In genomic region chr17:49575524-49576120, GRCh38 we compare ENCODE assay signal across 8 cellular contexts. TPM values are rescaled to one million over a fixed set of nuclear protein-coding genes. Genes with fewer than 3 reads are reported as not detected.
DNase-seq lines count a peak whose midpoint lies in the region; ATAC-seq and TF ChIP-seq lines count a peak whose summit lies in the region.

NXPH3 (plus strand) TSS chr17:49575871; CDS start chr17:49576220, 349 bp downstream.

- no peaks in the 10 kb centered on the region for H3K9me3 ChIP-seq in sigmoid colon

- no peaks in the 10 kb centered on the region for H3K27me3 ChIP-seq in sigmoid colon

- H3K4me3 ChIP-seq in sigmoid colon = peak within 1 kb of the TSS; percentile 81 to 85 (median 84)

- POLR2A ChIA-PET in activated naive CD8-positive, alpha-beta T cell treated with anti-CD3 and anti-CD28 coated beads, Interleukin-2, amount 10 ng/mL, durations not matched to agents 7 days and 5 days (lab: Charles Lee) = interaction anchor here (0.6 to 1.5 kb wide), 3 partner anchors 94 to 120 kb away, joined by 3 to 10 read pairs (median 4); no protein-coding TSS in a partner anchor

- H3K27ac Mint-ChIP-seq in activated naive CD8-positive, alpha-beta T cell treated with anti-CD3 and anti-CD28 coated beads, Interleukin-2, amount 10 ng/mL, durations not matched to agents 7 days and 5 days = no peak within 1 kb of the TSS

- TF ChIP-seq CTCF in C4-2B (conservative IDR thresholded peaks at IDR 0.05) = peak; percentile 83
- peak in 1 of 4 experiments; percentile 62 for TF ChIP-seq CTCF in sigmoid colon (IDR thresholded peaks at IDR 0.05)

- no peak for TF ChIP-seq POLR2A in sigmoid colon (IDR thresholded peaks at IDR 0.05)

- WGBS in sigmoid colon, 2 donors = 1 to 2% methylated on average over 78 of the region's 78 CpGs

- DNase-seq in SKM-1 (lab: John Stamatoyannopoulos, UW; ENCODE audit: unreplicated experiment) (peak; percentile 20), left ventricle myocardium superior (peak; percentile 87), sigmoid colon (peak; percentile 89), NCI-H1092 treated with DMSO at 0.1 percent for 48 hours (lab: John Stamatoyannopoulos, UW) (no peak)
- DNase-seq in activated naive CD8-positive, alpha-beta T cell treated with anti-CD3 and anti-CD28 coated beads, Interleukin-2, amount 10 ng/mL, durations not matched to agents 7 days and 5 days = peak; percentile 94

- intact Hi-C loops in left ventricle myocardium superior (cut with micrococcal nuclease) (no loop called here), sigmoid colon (cut with DNase I) (loop anchor here (5.0 kb wide), 2 partner anchors 37 to 102 kb away; partner anchors contain the start of gene SPOP)

- H3K4me1 ChIP-seq in sigmoid colon = peaks cover 0 to 53% (median 49%) of the 10 kb centered on the region in 4 donors

- no peak within 1 kb of the TSS for H3K27ac ChIP-seq in C4-2B
- H3K27ac ChIP-seq in sigmoid colon = peak within 1 kb of the TSS; percentile 85 to 96 (median 90)

- H3K27me3 Mint-ChIP-seq in activated naive CD8-positive, alpha-beta T cell treated with anti-CD3 and anti-CD28 coated beads, Interleukin-2, amount 10 ng/mL, durations not matched to agents 7 days and 5 days = peaks cover 61% of the 10 kb centered on the region

- H3K36me3 Mint-ChIP-seq in activated naive CD8-positive, alpha-beta T cell treated with anti-CD3 and anti-CD28 coated beads, Interleukin-2, amount 10 ng/mL, durations not matched to agents 7 days and 5 days = no peaks in the 10 kb centered on the region

- no peak for TF ChIP-seq EP300 in sigmoid colon (IDR thresholded peaks at IDR 0.05)

- H3K4me3 Mint-ChIP-seq in activated naive CD8-positive, alpha-beta T cell treated with anti-CD3 and anti-CD28 coated beads, Interleukin-2, amount 10 ng/mL, durations not matched to agents 7 days and 5 days = peak within 1 kb of the TSS; percentile 82

- H3K9me3 Mint-ChIP-seq in activated naive CD8-positive, alpha-beta T cell treated with anti-CD3 and anti-CD28 coated beads, Interleukin-2, amount 10 ng/mL, durations not matched to agents 7 days and 5 days = no peaks in the 10 kb centered on the region

- peak; percentile 47 for ATAC-seq in HG02852 (IDR thresholded peaks at IDR 0.05; ENCODE audit: unreplicated experiment)
- peak; percentile 92 for ATAC-seq in activated naive CD8-positive, alpha-beta T cell treated with anti-CD3 and anti-CD28 coated beads, Interleukin-2, amount 10 ng/mL, durations not matched to agents 7 days and 5 days (ENCODE audit: low read depth)
- ATAC-seq in left ventricle myocardium superior = peak; percentile 74
- ATAC-seq in GM21390 (IDR thresholded peaks at IDR 0.05; ENCODE audit: unreplicated experiment) = no peak

- H3K36me3 ChIP-seq in sigmoid colon = peaks cover 0 to 8% (median 0%) of the 10 kb centered on the region in 4 donors

- peaks cover 13% of the 10 kb centered on the region for H3K4me1 Mint-ChIP-seq in activated naive CD8-positive, alpha-beta T cell treated with anti-CD3 and anti-CD28 coated beads, Interleukin-2, amount 10 ng/mL, durations not matched to agents 7 days and 5 days

RNA-seq across cellular contexts. Expression of gene NXPH3, which starts in this region (rescaled TPM):
- total RNA-seq in activated naive CD8-positive, alpha-beta T cell treated with anti-CD3 and anti-CD28 coated beads, Interleukin-2, amount 10 ng/mL, durations not matched to agents 7 days and 5 days = under 1 TPM in 1 of 2 experiments, not detected in 1; 0.14 TPM
- 3.4 TPM for total RNA-seq in left ventricle myocardium superior
- total RNA-seq in sigmoid colon = 10 to 100 TPM; 20.2 to 32.6 (median 21.9) TPM
- polyA plus RNA-seq in sigmoid colon = 1 to 10 TPM in 2 of 3 donors, under 1 TPM in 1; 0.23 to 2.4 (median 2.1) TPM

Comparison
In these comparisons a context has a peak if more than half of its experiments do, and no peak if none do; other contexts are left out.
1. Peak in DNase-seq and ATAC-seq in activated naive CD8-positive, alpha-beta T cell treated with anti-CD3 and anti-CD28 coated beads, Interleukin-2, amount 10 ng/mL, durations not matched to agents 7 days and 5 days; RNA of the gene not detected or under 1 TPM.